17 cellular contexts compared by ENCODE assay signal in genomic region chr7:140018125-140019043, GRCh38. TPM values are rescaled to one million over a fixed set of nuclear protein-coding genes. Genes with fewer than 3 reads are reported as not detected.
DNase-seq lines count a peak whose midpoint lies in the region; ATAC-seq and TF ChIP-seq lines count a peak whose summit lies in the region.
"Had no signal": no experiment of that assay in that cellular context is flagged by ENCODE, and none has a peak within 500 bp of the region (broad histone marks: within the 10 kb centered on the region; RNA-seq: fewer than 3 reads in every experiment).

No MANE protein-coding gene starts in this region.

- H3K27ac ChIP-seq in osteoblast (ENCODE audit: low read depth, low read length) (no peak overlapping the region), RWPE1 (no peak overlapping the region)

- CTCF ChIA-PET in RWPE1 (lab: Yijun Ruan, JAX), result no interaction called here

- DNase-seq in activated naive CD8-positive, alpha-beta T cell treated with anti-CD3 and anti-CD28 coated beads, Interleukin-2, amount 10 ng/mL, durations not matched to agents 7 days and 5 days, result no peak
- no peak for DNase-seq in activated naive CD8-positive, alpha-beta T cell treated with anti-CD3 and anti-CD28 coated beads for 36 hours
- DNase-seq in T-helper 17 cell (no peak), mesenteric fat pad (ENCODE audit: low spot score) (peak; percentile 65), osteoblast (ENCODE audit: insufficient read length, low spot score, missing footprints) (no peak), NCI-H146 treated with DMSO at 0.1 percent for 48 hours (lab: John Stamatoyannopoulos, UW; ENCODE audit: unreplicated experiment) (no peak), NCI-H1092 treated with DMSO at 0.1 percent for 48 hours (lab: John Stamatoyannopoulos, UW) (no peak), RWPE1 (ENCODE audit: low spot score) (no peak)
- DNase-seq: ACHN; C1 segment of cervical spinal cord; Calu3; CD4-positive, alpha-beta T cell; DMS 273 treated with DMSO at 0.1 percent for 48 hours; DMS79 had no signal

- H3K27me3 Mint-ChIP-seq in activated naive CD8-positive, alpha-beta T cell treated with anti-CD3 and anti-CD28 coated beads, Interleukin-2, amount 10 ng/mL, durations not matched to agents 7 days and 5 days, result no peaks in the 10 kb centered on the region
- no peaks in the 10 kb centered on the region for H3K27me3 Mint-ChIP-seq in activated naive CD8-positive, alpha-beta T cell treated with anti-CD3 and anti-CD28 coated beads for 36 hours
- H3K27me3 Mint-ChIP-seq in T-helper 17 cell, result no peaks in the 10 kb centered on the region
- H3K27me3 Mint-ChIP-seq: B cell; CD4-positive, alpha-beta T cell had no signal

- ATAC-seq in activated naive CD8-positive, alpha-beta T cell treated with anti-CD3 and anti-CD28 coated beads, Interleukin-2, amount 10 ng/mL, durations not matched to agents 7 days and 5 days (ENCODE audit: low read depth), result no peak
- no peak for ATAC-seq in T-helper 17 cell
- ATAC-seq: GM12878 had no signal

- no peak overlapping the region for H2AFZ ChIP-seq in osteoblast (ENCODE audit: low read length)
- H2AFZ ChIP-seq: GM23338 had no signal

- H3K9me3 ChIP-seq in T-helper 17 cell (ENCODE audit: control insufficient read depth, low read length, poor library complexity, severe bottlenecking), result no peaks in the 10 kb centered on the region
- no peaks in the 10 kb centered on the region for H3K9me3 ChIP-seq in osteoblast (ENCODE audit: low read depth, low read length)

- POLR2A ChIA-PET in activated naive CD8-positive, alpha-beta T cell treated with anti-CD3 and anti-CD28 coated beads, Interleukin-2, amount 10 ng/mL, durations not matched to agents 7 days and 5 days (lab: Charles Lee), result no interaction called here
- POLR2A ChIA-PET in RWPE1 (lab: Yijun Ruan, JAX; ENCODE audit: low non-redundant PET), result no interaction called here

- no peaks in the 10 kb centered on the region for H4K20me1 ChIP-seq in osteoblast (ENCODE audit: insufficient read depth, low read length)

- peak overlapping the region; percentile 38 for H3K4me2 ChIP-seq in osteoblast (ENCODE audit: insufficient read depth, low read length)
- H3K4me2 ChIP-seq: GM23338 had no signal

- H3K4me3 Mint-ChIP-seq in activated naive CD8-positive, alpha-beta T cell treated with anti-CD3 and anti-CD28 coated beads, Interleukin-2, amount 10 ng/mL, durations not matched to agents 7 days and 5 days, result no peak overlapping the region
- no peak overlapping the region for H3K4me3 Mint-ChIP-seq in activated naive CD8-positive, alpha-beta T cell treated with anti-CD3 and anti-CD28 coated beads for 36 hours
- H3K4me3 Mint-ChIP-seq in T-helper 17 cell, result no peak overlapping the region
- H3K4me3 Mint-ChIP-seq: B cell; CD4-positive, alpha-beta T cell; GM23338 had no signal

- H3K27me3 ChIP-seq in osteoblast (ENCODE audit: insufficient read depth, low read length), result peaks cover 9% of the 10 kb centered on the region

- H3K36me3 ChIP-seq in osteoblast (ENCODE audit: insufficient read depth, low read length), result peaks cover 3% of the 10 kb centered on the region

- H3K36me3 Mint-ChIP-seq in activated naive CD8-positive, alpha-beta T cell treated with anti-CD3 and anti-CD28 coated beads, Interleukin-2, amount 10 ng/mL, durations not matched to agents 7 days and 5 days, result peaks cover 17% of the 10 kb centered on the region
- H3K36me3 Mint-ChIP-seq in activated naive CD8-positive, alpha-beta T cell treated with anti-CD3 and anti-CD28 coated beads for 36 hours, result no peaks in the 10 kb centered on the region
- peaks cover 12% of the 10 kb centered on the region for H3K36me3 Mint-ChIP-seq in T-helper 17 cell (ENCODE audit: low read depth)

- no peak for TF ChIP-seq CTCF in osteoblast (IDR thresholded peaks at IDR 0.05; ENCODE audit: extremely low read depth, low read depth, low read length)
- TF ChIP-seq CTCF in RWPE1 (conservative IDR thresholded peaks at IDR 0.05; ENCODE audit: low read depth), result no peak

- peak overlapping the region; percentile 55 for H3K27ac Mint-ChIP-seq in activated naive CD8-positive, alpha-beta T cell treated with anti-CD3 and anti-CD28 coated beads, Interleukin-2, amount 10 ng/mL, durations not matched to agents 7 days and 5 days
- H3K27ac Mint-ChIP-seq in activated naive CD8-positive, alpha-beta T cell treated with anti-CD3 and anti-CD28 coated beads for 36 hours, result no peak overlapping the region
- H3K27ac Mint-ChIP-seq in T-helper 17 cell, result peak overlapping the region; percentile 32
- H3K27ac Mint-ChIP-seq: B cell; CD4-positive, alpha-beta T cell; GM23338 had no signal

- no peak overlapping the region for H3K4me3 ChIP-seq in osteoblast (ENCODE audit: insufficient read depth, low read length)
- H3K4me3 ChIP-seq: GM12878, GM23338 had no signal

- no peaks in the 10 kb centered on the region for H3K79me2 ChIP-seq in osteoblast (ENCODE audit: insufficient read depth, low read length)

- no peaks in the 10 kb centered on the region for H3K9me3 Mint-ChIP-seq in activated naive CD8-positive, alpha-beta T cell treated with anti-CD3 and anti-CD28 coated beads, Interleukin-2, amount 10 ng/mL, durations not matched to agents 7 days and 5 days
- no peaks in the 10 kb centered on the region for H3K9me3 Mint-ChIP-seq in activated naive CD8-positive, alpha-beta T cell treated with anti-CD3 and anti-CD28 coated beads for 36 hours
- H3K9me3 Mint-ChIP-seq: CD4-positive, alpha-beta T cell; GM23338 had no signal

- peaks cover 5% of the 10 kb centered on the region for H3K4me1 ChIP-seq in osteoblast (ENCODE audit: insufficient read depth, low read length)

- peaks cover 3% of the 10 kb centered on the region for H3K4me1 Mint-ChIP-seq in activated naive CD8-positive, alpha-beta T cell treated with anti-CD3 and anti-CD28 coated beads, Interleukin-2, amount 10 ng/mL, durations not matched to agents 7 days and 5 days
- no peaks in the 10 kb centered on the region for H3K4me1 Mint-ChIP-seq in activated naive CD8-positive, alpha-beta T cell treated with anti-CD3 and anti-CD28 coated beads for 36 hours
- peaks cover 14% of the 10 kb centered on the region for H3K4me1 Mint-ChIP-seq in T-helper 17 cell
- H3K4me1 Mint-ChIP-seq: B cell, GM23338 had no signal

RNA-seq across cellular contexts. Expression of gene PARP12, which starts 44.4 kb away (rescaled TPM):
- 100 to 1,000 TPM; 125 to 126 TPM for total RNA-seq in activated naive CD8-positive, alpha-beta T cell treated with anti-CD3 and anti-CD28 coated beads, Interleukin-2, amount 10 ng/mL, durations not matched to agents 7 days and 5 days
- total RNA-seq in activated naive CD8-positive, alpha-beta T cell treated with anti-CD3 and anti-CD28 coated beads for 36 hours, result 10 to 100 TPM; 32.4 to 33.6 TPM
- 100 to 1,000 TPM; 134 to 138 TPM for total RNA-seq in T-helper 17 cell
- 43.8 TPM for total RNA-seq in mesenteric fat pad
- total RNA-seq in osteoblast, result 15.6 and 26.4 TPM in 2 replicates
